Comparison of ENCODE assay signal across 13 cellular contexts in the genomic region with DNA sequence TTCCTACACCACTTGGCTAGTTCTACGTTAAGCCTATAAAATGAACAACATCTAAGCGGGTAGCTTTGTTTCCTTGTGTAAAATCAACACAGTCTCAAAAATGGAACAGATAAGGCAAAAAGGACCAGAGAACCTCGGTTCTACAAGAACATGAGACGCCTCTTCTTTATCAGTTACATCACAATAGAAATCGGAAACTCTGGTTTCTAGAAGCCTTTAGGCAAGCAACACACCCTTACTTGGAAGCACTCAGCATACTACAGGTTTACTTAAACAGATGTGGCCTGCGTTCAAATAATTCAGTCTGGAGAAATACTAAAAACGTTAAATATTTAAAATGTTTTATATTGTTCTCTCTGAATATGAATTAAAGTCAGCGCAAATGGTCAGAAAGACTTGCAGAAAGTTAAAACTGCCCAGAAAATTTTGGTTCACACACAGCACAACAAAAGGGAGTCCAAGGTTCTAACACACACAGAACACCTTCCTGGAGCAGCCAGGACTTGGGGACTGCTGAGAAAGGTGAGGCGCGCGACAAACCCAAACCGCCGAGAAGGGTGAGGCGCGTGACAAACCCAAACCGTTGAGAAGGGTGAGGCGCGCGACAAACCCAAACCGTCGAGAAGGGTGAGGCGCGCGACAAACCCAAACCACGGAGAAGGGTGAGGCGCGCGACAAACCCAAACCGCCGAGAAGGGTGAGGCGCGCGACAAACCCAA. TPM values are rescaled to one million over a fixed set of nuclear protein-coding genes. Genes with fewer than 3 reads are reported as not detected.
DNase-seq lines count a peak whose midpoint lies in the region; ATAC-seq and TF ChIP-seq lines count a peak whose summit lies in the region.
"Had no signal": no experiment of that assay in that cellular context is flagged by ENCODE, and none has a peak within 500 bp of the region (broad histone marks: within the 10 kb centered on the region; RNA-seq: fewer than 3 reads in every experiment).

No MANE protein-coding gene starts in this region.

- H3K27me3 ChIP-seq in CD4-positive, alpha-beta T cell (ENCODE audit: control insufficient read depth, insufficient read depth, low read length), result no peaks in the 10 kb centered on the region
- no peaks in the 10 kb centered on the region for H3K27me3 ChIP-seq in PC-9 (ENCODE audit: insufficient read depth, low read depth)
- no peaks in the 10 kb centered on the region for H3K27me3 ChIP-seq in mammary epithelial cell (ENCODE audit: insufficient read depth, low read length)
- H3K27me3 ChIP-seq: adrenal gland, Peyer's patch, right lobe of liver had no signal

- CTCF ChIA-PET in CD4-positive, alpha-beta T cell (lab: Charles Lee), result no interaction called here
- CTCF ChIA-PET in PC-9 (lab: Charles Lee), result no interaction called here
- CTCF ChIA-PET in mammary epithelial cell (lab: Charles Lee; ENCODE audit: low non-redundant PET), result no interaction called here

- dilution Hi-C loops in mammary epithelial cell (cut with HindIII; ENCODE audit: low sequenced_read_pairs), result no loop called here

- WGBS in mammary epithelial cell (ENCODE audit: low coverage, missing lambda C conversion rate), result 82% methylated on average over 13 of the region's 33 CpGs

- no peak for DNase-seq in CD4-positive, alpha-beta T cell
- DNase-seq in PC-9 (peak in 1 of 2 experiments; percentile 94), mammary epithelial cell (no peak), natural killer cell (no peak), ACHN (no peak), SKM-1 (lab: John Stamatoyannopoulos, UW; ENCODE audit: unreplicated experiment) (no peak), cortex of kidney (lab: John Stamatoyannopoulos, UW) (no peak), left cardiac atrium (no peak)
- DNase-seq: adrenal gland, COR-L47, NCI-H2107, Peyer's patch, right lobe of liver had no signal

- H3K4me2 ChIP-seq in PC-9 (peak overlapping the region; percentile 82), mammary epithelial cell (ENCODE audit: insufficient read depth, low read depth, low read length) (peak overlapping the region; percentile 64)

- no peaks in the 10 kb centered on the region for H3K9me2 ChIP-seq in PC-9 (ENCODE audit: insufficient read depth)

- TSS peak; percentile 91 for BruUV-seq in PC-9 (replicated peaks; lab: Mats Ljungman, UMichigan)
- BruUV-seq in mammary epithelial cell (replicated peaks; lab: Mats Ljungman, UMichigan), result no TSS peak

- peak overlapping the region; percentile 63 for H2AFZ ChIP-seq in PC-9
- H2AFZ ChIP-seq in mammary epithelial cell (ENCODE audit: low read depth, low read length), result no peak overlapping the region

- no peak overlapping the region for H3K9ac ChIP-seq in mammary epithelial cell (ENCODE audit: insufficient read depth, low read length)

- ATAC-seq in CD4-positive, alpha-beta T cell (ENCODE audit: poor library complexity), result peak; percentile 45
- peak; percentile 33 to 49 (median 45) for ATAC-seq in natural killer cell
- ATAC-seq in left cardiac atrium, result no peak

- H4K20me1 ChIP-seq in PC-9 (ENCODE audit: insufficient read depth) (no peaks in the 10 kb centered on the region), mammary epithelial cell (ENCODE audit: insufficient read depth, low read length) (peaks cover 3% of the 10 kb centered on the region)

- H3K4me1 ChIP-seq in PC-9 (replicated peaks; ENCODE audit: insufficient read depth) (peaks cover 59% of the 10 kb centered on the region), mammary epithelial cell (ENCODE audit: insufficient read depth, low read length) (peaks cover 23% of the 10 kb centered on the region)

- H3K9me3 Mint-ChIP-seq in CD4-positive, alpha-beta T cell, result no peaks in the 10 kb centered on the region
- peaks cover 4 to 7% of the 10 kb centered on the region in 2 donors for H3K9me3 Mint-ChIP-seq in natural killer cell

- no peaks in the 10 kb centered on the region for H3K9me3 ChIP-seq in CD4-positive, alpha-beta T cell (ENCODE audit: control insufficient read depth, low read length)
- H3K9me3 ChIP-seq in PC-9 (ENCODE audit: insufficient read depth, low read depth), result no peaks in the 10 kb centered on the region
- no peaks in the 10 kb centered on the region for H3K9me3 ChIP-seq in mammary epithelial cell (replicated peaks; ENCODE audit: insufficient read depth, low read length)
- H3K9me3 ChIP-seq: adrenal gland, Peyer's patch, right lobe of liver had no signal

- peaks cover 26% of the 10 kb centered on the region for H3K36me3 ChIP-seq in PC-9 (ENCODE audit: low read depth)
- peaks cover 13% of the 10 kb centered on the region for H3K36me3 ChIP-seq in mammary epithelial cell (ENCODE audit: insufficient read depth, low read length)
- H3K36me3 ChIP-seq: adrenal gland, right lobe of liver had no signal

- H3K36me3 Mint-ChIP-seq in CD4-positive, alpha-beta T cell (ENCODE audit: low read depth), result peaks cover 75% of the 10 kb centered on the region
- peaks cover 7% of the 10 kb centered on the region for H3K36me3 Mint-ChIP-seq in natural killer cell

- H3K79me2 ChIP-seq in PC-9 (ENCODE audit: low read depth) (peaks cover 80% of the 10 kb centered on the region), mammary epithelial cell (ENCODE audit: insufficient read depth, low read length) (peaks cover 94% of the 10 kb centered on the region)

- intact Hi-C loops in CD4-positive, alpha-beta T cell (cut with DNase I, micrococcal nuclease), result no loop called here
- intact Hi-C loops in PC-9 (cut with micrococcal nuclease; ENCODE audit: unreplicated experiment) (loop anchor here (1.0 kb wide), 2 partner anchors 15 to 20 kb away; no protein-coding TSS in a partner anchor), mammary epithelial cell (cut with micrococcal nuclease) (loop anchor here (1.0 to 2.0 kb wide), 2 partner anchors 15 to 25 kb away; a partner anchor contains a TSS), natural killer cell (cut with micrococcal nuclease) (no loop called here), left cardiac atrium (cut with DNase I) (no loop called here)

- POLR2A ChIA-PET in CD4-positive, alpha-beta T cell (lab: Charles Lee), result interaction anchor here (1.1 kb wide), 1 partner anchor 25 kb away, joined by 5 read pairs; a partner anchor contains a TSS
- POLR2A ChIA-PET in PC-9 (lab: Charles Lee; ENCODE audit: unreplicated experiment), result no interaction called here

- in situ Hi-C loops in mammary epithelial cell (cut with MboI; ENCODE audit: low sequenced_read_pairs in 2 of 2) (no loop called here), ACHN (cut with HindIII; ENCODE audit: low pct_ligation_motif_present, low pct_unique_long_range_greater_than_20kb, low sequenced_read_pairs) (no loop called here)

- no peaks in the 10 kb centered on the region for H3K27me3 Mint-ChIP-seq in CD4-positive, alpha-beta T cell
- no peaks in the 10 kb centered on the region for H3K27me3 Mint-ChIP-seq in natural killer cell (ENCODE audit: low read depth in 2 of 2)

- peak overlapping the region; percentile 84 for H3K27ac Mint-ChIP-seq in CD4-positive, alpha-beta T cell
- peak overlapping the region; percentile 99 for H3K27ac Mint-ChIP-seq in natural killer cell

- H3K4me3 ChIP-seq in PC-9, result peak overlapping the region; percentile 35
- H3K4me3 ChIP-seq in mammary epithelial cell (replicated peaks in 1 of 3; ENCODE audit: insufficient read depth in 1 of 3, low read depth in 2 of 3, low read length in 3 of 3), result peak overlapping the region in 1 of 3 experiments; percentile 2
- H3K4me3 ChIP-seq: adrenal gland, Peyer's patch, right lobe of liver had no signal

- peaks cover 49% of the 10 kb centered on the region for H3F3A ChIP-seq in PC-9 (ENCODE audit: insufficient read depth, low read depth)

- H3K4me1 Mint-ChIP-seq in CD4-positive, alpha-beta T cell (ENCODE audit: low read depth), result peaks cover 81% of the 10 kb centered on the region
- peaks cover 48 to 73% of the 10 kb centered on the region in 2 donors for H3K4me1 Mint-ChIP-seq in natural killer cell

- H3K27ac ChIP-seq in CD4-positive, alpha-beta T cell (ENCODE audit: low read depth, low read length), result no peak overlapping the region
- peak overlapping the region; percentile 97 for H3K27ac ChIP-seq in PC-9
- H3K27ac ChIP-seq in mammary epithelial cell (ENCODE audit: insufficient read depth, low read depth, low read length), result peak overlapping the region; percentile 60
- H3K27ac ChIP-seq: Peyer's patch, right lobe of liver had no signal

- peak overlapping the region; percentile 70 for H3K4me3 Mint-ChIP-seq in CD4-positive, alpha-beta T cell
- peak overlapping the region; percentile 61 for H3K4me3 Mint-ChIP-seq in natural killer cell

- TF ChIP-seq CTCF in CD4-positive, alpha-beta T cell (IDR thresholded peaks at IDR 0.05), result no peak
- no peak for TF ChIP-seq CTCF in PC-9 (conservative IDR thresholded peaks at IDR 0.05)
- no peak for TF ChIP-seq CTCF in mammary epithelial cell (conservative IDR thresholded peaks at IDR 0.05 in 1 of 2, IDR thresholded peaks at IDR 0.05 in 1 of 2; ENCODE audit: extremely low read depth in 1 of 2, insufficient read depth in 1 of 2, low read depth in 1 of 2, low read length in 2 of 2)
- TF ChIP-seq CTCF in natural killer cell (IDR thresholded peaks at IDR 0.05), result no peak

RNA-seq across cellular contexts. Expression of a gene that starts 25.9 kb away (rescaled TPM):
- total RNA-seq in CD4-positive, alpha-beta T cell, result 100 to 1,000 TPM; 106 to 112 TPM
- 124 and 162 TPM in 2 replicates for total RNA-seq in PC-9 (2021)
- 100 to 1,000 TPM in 1 of 2 donors, 10 to 100 TPM in 1; 78.9 to 101 TPM for total RNA-seq in mammary epithelial cell
- polyA plus RNA-seq in mammary epithelial cell, result 60.5 TPM
- 84.7 TPM for polyA minus RNA-seq in mammary epithelial cell
- total RNA-seq in natural killer cell, result 100 to 1,000 TPM; 137 to 163 (median 160) TPM
- 10 to 100 TPM; 46.5 to 79.3 TPM for total RNA-seq in left cardiac atrium

RNA-seq across cellular contexts. Expression of a gene that starts 53.0 kb away (rescaled TPM):
- 10 to 100 TPM; 12.9 to 14.1 TPM for total RNA-seq in CD4-positive, alpha-beta T cell
- 34.8 and 35.4 TPM in 2 replicates for total RNA-seq in PC-9 (2021)
- total RNA-seq in mammary epithelial cell, result 10 to 100 TPM in 1 of 2 donors, 1 to 10 TPM in 1; 5.0 to 18.4 TPM
- polyA plus RNA-seq in mammary epithelial cell, result 10.5 TPM
- polyA minus RNA-seq in mammary epithelial cell, result 2.3 TPM
- total RNA-seq in natural killer cell, result 10 to 100 TPM; 19.9 to 25.5 (median 20.1) TPM
- 10 to 100 TPM; 22.0 to 33.5 TPM for total RNA-seq in left cardiac atrium

Comparison
In these comparisons a context has a peak if more than half of its experiments do, and no peak if none do; other contexts are left out.
1. ATAC-seq: peak in CD4-positive, alpha-beta T cell (single experiment) and natural killer cell (3 of 3); none in left cardiac atrium (0 of 2).
2. intact Hi-C loops: an anchor here in PC-9 (1.0 kb wide) and mammary epithelial cell (1.0 to 2.0 kb wide); none called in CD4-positive, alpha-beta T cell, natural killer cell and left cardiac atrium.